ENCODE assay signal across 1 cellular context in the genomic region with DNA sequence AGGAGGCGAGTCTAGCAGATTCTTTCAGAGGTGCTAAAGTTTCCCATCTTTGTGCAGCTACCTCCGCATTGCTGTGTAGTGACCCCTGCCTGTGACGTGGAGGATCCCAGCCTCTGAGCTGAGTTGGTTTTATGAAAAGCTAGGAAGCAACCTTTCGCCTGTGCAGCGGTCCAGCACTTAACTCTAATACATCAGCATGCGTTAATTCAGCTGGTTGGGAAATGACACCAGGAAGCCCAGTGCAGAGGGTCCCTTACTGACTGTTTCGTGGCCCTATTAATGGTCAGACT.
TF ChIP-seq lines count a peak whose summit lies in the region.

No MANE protein-coding gene starts in this region.

TF ChIP-seq in GM23338, 12 proteins besides CTCF, POLR2A, EP300 and RAD21 (continued from another document):
- TF ChIP-seq, protein P1, sequence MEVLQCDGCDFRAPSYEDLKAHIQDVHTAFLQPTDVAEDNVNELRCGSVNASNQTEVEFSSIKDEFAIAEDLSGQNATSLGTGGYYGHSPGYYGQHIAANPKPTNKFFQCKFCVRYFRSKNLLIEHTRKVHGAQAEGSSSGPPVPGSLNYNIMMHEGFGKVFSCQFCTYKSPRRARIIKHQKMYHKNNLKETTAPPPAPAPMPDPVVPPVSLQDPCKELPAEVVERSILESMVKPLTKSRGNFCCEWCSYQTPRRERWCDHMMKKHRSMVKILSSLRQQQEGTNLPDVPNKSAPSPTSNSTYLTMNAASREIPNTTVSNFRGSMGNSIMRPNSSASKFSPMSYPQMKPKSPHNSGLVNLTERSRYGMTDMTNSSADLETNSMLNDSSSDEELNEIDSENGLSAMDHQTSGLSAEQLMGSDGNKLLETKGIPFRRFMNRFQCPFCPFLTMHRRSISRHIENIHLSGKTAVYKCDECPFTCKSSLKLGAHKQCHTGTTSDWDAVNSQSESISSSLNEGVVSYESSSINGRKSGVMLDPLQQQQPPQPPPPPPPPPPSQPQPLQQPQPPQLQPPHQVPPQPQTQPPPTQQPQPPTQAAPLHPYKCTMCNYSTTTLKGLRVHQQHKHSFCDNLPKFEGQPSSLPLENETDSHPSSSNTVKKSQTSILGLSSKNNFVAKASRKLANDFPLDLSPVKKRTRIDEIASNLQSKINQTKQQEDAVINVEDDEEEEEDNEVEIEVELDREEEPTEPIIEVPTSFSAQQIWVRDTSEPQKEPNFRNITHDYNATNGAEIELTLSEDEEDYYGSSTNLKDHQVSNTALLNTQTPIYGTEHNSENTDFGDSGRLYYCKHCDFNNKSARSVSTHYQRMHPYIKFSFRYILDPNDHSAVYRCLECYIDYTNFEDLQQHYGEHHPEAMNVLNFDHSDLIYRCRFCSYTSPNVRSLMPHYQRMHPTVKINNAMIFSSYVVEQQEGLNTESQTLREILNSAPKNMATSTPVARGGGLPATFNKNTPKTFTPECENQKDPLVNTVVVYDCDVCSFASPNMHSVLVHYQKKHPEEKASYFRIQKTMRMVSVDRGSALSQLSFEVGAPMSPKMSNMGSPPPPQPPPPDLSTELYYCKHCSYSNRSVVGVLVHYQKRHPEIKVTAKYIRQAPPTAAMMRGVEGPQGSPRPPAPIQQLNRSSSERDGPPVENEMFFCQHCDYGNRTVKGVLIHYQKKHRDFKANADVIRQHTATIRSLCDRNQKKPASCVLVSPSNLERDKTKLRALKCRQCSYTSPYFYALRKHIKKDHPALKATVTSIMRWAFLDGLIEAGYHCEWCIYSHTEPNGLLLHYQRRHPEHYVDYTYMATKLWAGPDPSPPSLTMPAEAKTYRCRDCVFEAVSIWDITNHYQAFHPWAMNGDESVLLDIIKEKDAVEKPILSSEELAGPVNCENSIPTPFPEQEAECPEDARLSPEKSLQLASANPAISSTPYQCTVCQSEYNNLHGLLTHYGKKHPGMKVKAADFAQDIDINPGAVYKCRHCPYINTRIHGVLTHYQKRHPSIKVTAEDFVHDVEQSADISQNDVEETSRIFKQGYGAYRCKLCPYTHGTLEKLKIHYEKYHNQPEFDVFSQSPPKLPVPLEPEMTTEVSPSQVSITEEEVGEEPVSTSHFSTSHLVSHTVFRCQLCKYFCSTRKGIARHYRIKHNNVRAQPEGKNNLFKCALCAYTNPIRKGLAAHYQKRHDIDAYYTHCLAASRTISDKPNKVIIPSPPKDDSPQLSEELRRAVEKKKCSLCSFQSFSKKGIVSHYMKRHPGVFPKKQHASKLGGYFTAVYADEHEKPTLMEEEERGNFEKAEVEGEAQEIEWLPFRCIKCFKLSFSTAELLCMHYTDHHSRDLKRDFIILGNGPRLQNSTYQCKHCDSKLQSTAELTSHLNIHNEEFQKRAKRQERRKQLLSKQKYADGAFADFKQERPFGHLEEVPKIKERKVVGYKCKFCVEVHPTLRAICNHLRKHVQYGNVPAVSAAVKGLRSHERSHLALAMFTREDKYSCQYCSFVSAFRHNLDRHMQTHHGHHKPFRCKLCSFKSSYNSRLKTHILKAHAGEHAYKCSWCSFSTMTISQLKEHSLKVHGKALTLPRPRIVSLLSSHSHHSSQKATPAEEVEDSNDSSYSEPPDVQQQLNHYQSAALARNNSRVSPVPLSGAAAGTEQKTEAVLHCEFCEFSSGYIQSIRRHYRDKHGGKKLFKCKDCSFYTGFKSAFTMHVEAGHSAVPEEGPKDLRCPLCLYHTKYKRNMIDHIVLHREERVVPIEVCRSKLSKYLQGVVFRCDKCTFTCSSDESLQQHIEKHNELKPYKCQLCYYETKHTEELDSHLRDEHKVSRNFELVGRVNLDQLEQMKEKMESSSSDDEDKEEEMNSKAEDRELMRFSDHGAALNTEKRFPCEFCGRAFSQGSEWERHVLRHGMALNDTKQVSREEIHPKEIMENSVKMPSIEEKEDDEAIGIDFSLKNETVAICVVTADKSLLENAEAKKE (CRISPR knock-in tag; IDR thresholded peaks at IDR 0.05): no peak
- TF ChIP-seq JUNB (IDR thresholded peaks at IDR 0.05; ENCODE audit: unreplicated experiment) (no peak), STAT1 (IDR thresholded peaks at IDR 0.05; ENCODE audit: unreplicated experiment) (no peak), NANOG (IDR thresholded peaks at IDR 0.05; ENCODE audit: borderline replicate concordance) (no peak), REST (IDR thresholded peaks at IDR 0.05; ENCODE audit: unreplicated experiment) (no peak), EZH2 (IDR thresholded peaks at IDR 0.05; ENCODE audit: low read depth, unreplicated experiment) (no peak), ZNF114 (CRISPR knock-in tag; IDR thresholded peaks at IDR 0.05) (no peak), EZH2phosphoT487 (IDR thresholded peaks at IDR 0.05; ENCODE audit: unreplicated experiment) (no peak)
